In genomic region chr1:53992085-53992874, GRCh38 we compare ENCODE assay signal across 13 cellular contexts. TPM values are rescaled to one million over a fixed set of nuclear protein-coding genes. Genes with fewer than 3 reads are reported as not detected.
A peak's percentile ranks its signal among the peaks of the same experiment; 100 is the strongest.
DNase-seq lines count a peak whose midpoint lies in the region; ATAC-seq and TF ChIP-seq lines count a peak whose summit lies in the region.
"Had no signal": no experiment of that assay in that cellular context is flagged by ENCODE, and none has a peak within 500 bp of the region (broad histone marks: within the 10 kb centered on the region; RNA-seq: fewer than 3 reads in every experiment).

No MANE protein-coding gene starts in this region.

- peak; percentile 63 for ATAC-seq in left colon
- ATAC-seq in HG03135 (IDR thresholded peaks at IDR 0.05; ENCODE audit: unreplicated experiment), result no peak
- ATAC-seq: T-helper 17 cell had no signal

- H3K4me1 Mint-ChIP-seq in T-helper 2 cell treated with Interferon-gamma antibody and Interleukin-4, amounts not matched to agents 5 μg/mL and 100 μg/mL, for 36 hours (ENCODE audit: low read depth), result peaks cover 6% of the 10 kb centered on the region
- H3K4me1 Mint-ChIP-seq: T-helper 17 cell had no signal

- H3K27me3 Mint-ChIP-seq in T-helper 2 cell treated with Interferon-gamma antibody and Interleukin-4, amounts not matched to agents 5 μg/mL and 100 μg/mL, for 36 hours (ENCODE audit: low read depth), result peaks cover 4% of the 10 kb centered on the region

- H3K4me3 Mint-ChIP-seq in T-helper 2 cell treated with Interferon-gamma antibody and Interleukin-4, amounts not matched to agents 5 μg/mL and 100 μg/mL, for 36 hours, result no peak overlapping the region
- H3K4me3 Mint-ChIP-seq: activated naive CD8-positive, alpha-beta T cell treated with anti-CD3 and anti-CD28 coated beads, Interleukin-2, amount 10 ng/mL, durations not matched to agents 7 days and 5 days; CD4-positive, CD25-positive, alpha-beta regulatory T cell; T-helper 17 cell had no signal

- intact Hi-C loops in left colon (cut with DNase I, micrococcal nuclease), result no loop called here

- DNase-seq in AG04449 (ENCODE audit: low read depth, low spot score), result no peak
- peak; percentile 24 for DNase-seq in GM12865 (ENCODE audit: low read depth)
- DNase-seq in amniotic epithelial cell (ENCODE audit: low read depth), result peak; percentile 17
- DNase-seq in left colon, result peak in 1 of 2 donors; percentile 14
- DNase-seq in GM03348 (ENCODE audit: low spot score), result no peak
- DNase-seq in T-helper 2 cell treated with Interferon-gamma antibody and Interleukin-4, amounts not matched to agents 5 μg/mL and 100 μg/mL, for 36 hours (ENCODE audit: low spot score), result no peak
- no peak for DNase-seq in DMS153 treated with DMSO at 0.1 percent for 48 hours (lab: John Stamatoyannopoulos, UW; ENCODE audit: unreplicated experiment)
- DNase-seq: activated naive CD8-positive, alpha-beta T cell treated with anti-CD3 and anti-CD28 coated beads, Interleukin-2, amount 10 ng/mL, durations not matched to agents 7 days and 5 days; effector CD4-positive, alpha-beta T cell; spleen; T-helper 17 cell had no signal

- H3K4me3 ChIP-seq in AG04449 (ENCODE audit: low read depth, low read length) (no peak overlapping the region), GM12865 (ENCODE audit: low read depth, low read length) (no peak overlapping the region)
- H3K4me3 ChIP-seq: spleen had no signal

- POLR2A ChIA-PET in AG04449 (lab: Yijun Ruan, JAX), result interaction anchor here (1.0 kb wide), 1 partner anchor 14 kb away, joined by 3 read pairs; no protein-coding TSS in a partner anchor

- H3K9me3 Mint-ChIP-seq in T-helper 2 cell treated with Interferon-gamma antibody and Interleukin-4, amounts not matched to agents 5 μg/mL and 100 μg/mL, for 36 hours, result no peaks in the 10 kb centered on the region
- H3K9me3 Mint-ChIP-seq: activated naive CD8-positive, alpha-beta T cell treated with anti-CD3 and anti-CD28 coated beads, Interleukin-2, amount 10 ng/mL, durations not matched to agents 7 days and 5 days had no signal

- CTCF ChIA-PET in AG04449 (lab: Yijun Ruan, JAX), result interaction anchor here (1.2 kb wide), 1 partner anchor 90 kb away, joined by 4 read pairs; no protein-coding TSS in a partner anchor

- TF ChIP-seq CTCF in AG04449 (IDR thresholded peaks at IDR 0.05; ENCODE audit: insufficient read depth, low read length, missing control alignments) (peak; percentile 4), GM12865 (IDR thresholded peaks at IDR 0.05; ENCODE audit: insufficient read depth, low read depth, low read length, missing control alignments) (peak; percentile 41)

- H3K36me3 Mint-ChIP-seq in T-helper 2 cell treated with Interferon-gamma antibody and Interleukin-4, amounts not matched to agents 5 μg/mL and 100 μg/mL, for 36 hours (ENCODE audit: low read depth), result no peaks in the 10 kb centered on the region
- H3K36me3 Mint-ChIP-seq: activated naive CD8-positive, alpha-beta T cell treated with anti-CD3 and anti-CD28 coated beads, Interleukin-2, amount 10 ng/mL, durations not matched to agents 7 days and 5 days; CD4-positive, CD25-positive, alpha-beta regulatory T cell had no signal

- H3K27ac Mint-ChIP-seq in T-helper 2 cell treated with Interferon-gamma antibody and Interleukin-4, amounts not matched to agents 5 μg/mL and 100 μg/mL, for 36 hours, result no peak overlapping the region
- H3K27ac Mint-ChIP-seq: activated naive CD8-positive, alpha-beta T cell treated with anti-CD3 and anti-CD28 coated beads, Interleukin-2, amount 10 ng/mL, durations not matched to agents 7 days and 5 days; CD4-positive, CD25-positive, alpha-beta regulatory T cell; T-helper 17 cell had no signal

RNA-seq across cellular contexts. Expression of gene LDLRAD1, which starts 25.7 kb away (rescaled TPM):
- total RNA-seq in left colon, result not detected
- total RNA-seq: activated naive CD8-positive, alpha-beta T cell treated with anti-CD3 and anti-CD28 coated beads, Interleukin-2, amount 10 ng/mL, durations not matched to agents 7 days and 5 days; CD4-positive, CD25-positive, alpha-beta regulatory T cell; spleen; T-helper 17 cell had no signal

RNA-seq across cellular contexts. Expression of gene LRRC42, which starts 46.1 kb away (rescaled TPM):
- total RNA-seq in left colon, result 10 to 100 TPM; 19.7 to 24.0 TPM

RNA-seq across cellular contexts. Expression of gene IFT25, which starts 46.8 kb away (rescaled TPM):
- 10 to 100 TPM; 15.7 to 17.9 TPM for total RNA-seq in left colon

Comparison
In these comparisons a context has a peak if more than half of its experiments do, and no peak if none do; other contexts are left out.
1. DNase-seq: peak in GM12865 (single experiment) and amniotic epithelial cell (single experiment); none in AG04449 (single experiment), GM03348 (single experiment), T-helper 2 cell treated with Interferon-gamma antibody and Interleukin-4, amounts not matched to agents 5 μg/mL and 100 μg/mL, for 36 hours (single experiment) and DMS153 treated with DMSO at 0.1 percent for 48 hours (single experiment).